In the genomic region with DNA sequence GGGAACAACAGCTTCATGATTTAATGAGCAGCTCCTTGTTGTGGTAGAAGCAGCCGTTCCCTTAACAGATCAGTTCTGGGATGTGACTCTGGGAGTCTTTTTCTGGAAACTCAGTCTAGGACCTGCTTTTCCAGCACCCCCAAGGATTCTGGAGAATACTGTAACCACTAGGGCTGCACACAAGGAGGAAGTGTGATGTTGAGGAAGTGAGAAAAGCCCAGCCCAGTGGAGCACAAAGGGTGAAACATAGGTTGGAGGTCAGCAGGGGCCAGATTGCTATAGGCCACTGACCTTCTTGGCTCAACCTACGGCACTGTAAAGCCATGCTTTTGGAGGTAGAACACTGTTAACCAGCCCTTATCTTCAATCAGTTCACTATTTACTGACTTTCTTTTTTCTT, we compare ENCODE assay signal across 17 cellular contexts. TPM values are rescaled to one million over a fixed set of nuclear protein-coding genes. Genes with fewer than 3 reads are reported as not detected.
DNase-seq lines count a peak whose midpoint lies in the region; ATAC-seq and TF ChIP-seq lines count a peak whose summit lies in the region.
"Had no signal": no experiment of that assay in that cellular context is flagged by ENCODE, and none has a peak within 500 bp of the region (broad histone marks: within the 10 kb centered on the region; RNA-seq: fewer than 3 reads in every experiment).

No MANE protein-coding gene starts in this region.

- H3K36me3 Mint-ChIP-seq in CD14-positive monocyte (peaks cover 0 to 3% of the 10 kb centered on the region in 2 donors), T-helper 17 cell (ENCODE audit: low read depth) (no peaks in the 10 kb centered on the region)
- H3K36me3 Mint-ChIP-seq: activated naive CD8-positive, alpha-beta T cell; mesothelial cell of epicardium had no signal

- peaks cover 0 to 15% (median 9%) of the 10 kb centered on the region in 7 donors for H3K9me3 Mint-ChIP-seq in CD14-positive monocyte
- H3K9me3 Mint-ChIP-seq: mesothelial cell of epicardium had no signal

- no peak overlapping the region for H3K27ac ChIP-seq in lower lobe of right lung

- H3K4me3 Mint-ChIP-seq in CD14-positive monocyte (peak overlapping the region in 1 of 2 donors; percentile 65), T-helper 17 cell (no peak overlapping the region)
- H3K4me3 Mint-ChIP-seq: activated naive CD8-positive, alpha-beta T cell; mesothelial cell of epicardium; T-helper 1 cell treated with Interleukin-12 subunit alpha and Interleukin-12 subunit beta and Interleukin-4 antibody, amounts not matched to agents 30 μg/mL and 1 μg/mL, for 36 hours had no signal

- H3K4me1 Mint-ChIP-seq in CD14-positive monocyte (peaks cover 33% of the 10 kb centered on the region), T-helper 17 cell (peaks cover 20% of the 10 kb centered on the region)

- H3K27me3 Mint-ChIP-seq in CD14-positive monocyte (ENCODE audit: low read depth in 3 of 3), result peaks cover 9 to 26% (median 14%) of the 10 kb centered on the region in 3 donors
- H3K27me3 Mint-ChIP-seq in T-helper 17 cell, result peaks cover 14% of the 10 kb centered on the region

- H3K27me3 ChIP-seq in lower lobe of right lung (ENCODE audit: low read depth), result no peaks in the 10 kb centered on the region

- H3K4me1 ChIP-seq in lower lobe of right lung, result peaks cover 10% of the 10 kb centered on the region

- intact Hi-C loops in CD14-positive monocyte (cut with micrococcal nuclease) (no loop called here), lower lobe of right lung (cut with DNase I) (no loop called here)

- H3K9me3 ChIP-seq in T-helper 17 cell (ENCODE audit: control insufficient read depth, low read length, poor library complexity, severe bottlenecking) (no peaks in the 10 kb centered on the region), lower lobe of right lung (no peaks in the 10 kb centered on the region)

- TF ChIP-seq CTCF in CD14-positive monocyte (IDR thresholded peaks at IDR 0.05) (no peak), GM20000 (IDR thresholded peaks at IDR 0.05; ENCODE audit: extremely low read depth, missing control alignments) (no peak), lower lobe of right lung (IDR thresholded peaks at IDR 0.05) (no peak)

- no peaks in the 10 kb centered on the region for H3K36me3 ChIP-seq in lower lobe of right lung

- DNase-seq in CD14-positive monocyte (ENCODE audit: low spot score) (no peak), GM20000 (ENCODE audit: low spot score) (peak; percentile 46), T-helper 17 cell (no peak), lower lobe of right lung (no peak), NCI-H69 (lab: John Stamatoyannopoulos, UW) (no peak)
- DNase-seq: GOT3; stimulated activated naive CD4-positive, alpha-beta T cell treated with Interleukin-2 at 50 U/mL for 16 hours had no signal

- ATAC-seq in T-helper 17 cell (peak; percentile 35), lower lobe of right lung (peak; percentile 78 to 84), HG02642 (IDR thresholded peaks at IDR 0.05; ENCODE audit: poor library complexity, unreplicated experiment) (no peak), GM21723 (IDR thresholded peaks at IDR 0.05; ENCODE audit: unreplicated experiment) (no peak), GM21576 (IDR thresholded peaks at IDR 0.05; ENCODE audit: unreplicated experiment) (no peak)

- H3K27ac Mint-ChIP-seq in CD14-positive monocyte (peak overlapping the region in 4 of 7 donors; percentile 23 to 77 (median 55)), T-helper 17 cell (no peak overlapping the region)
- H3K27ac Mint-ChIP-seq: activated naive CD8-positive, alpha-beta T cell; mesothelial cell of epicardium; T-helper 1 cell treated with Interleukin-12 subunit alpha and Interleukin-12 subunit beta and Interleukin-4 antibody, amounts not matched to agents 30 μg/mL and 1 μg/mL, for 36 hours had no signal

- H3K4me3 ChIP-seq in lower lobe of right lung, result no peak overlapping the region

RNA-seq across cellular contexts. Expression of a gene that starts 10.1 kb away (rescaled TPM):
- polyA plus RNA-seq in CD14-positive monocyte, result not detected
- total RNA-seq in T-helper 17 cell (not detected), lower lobe of right lung (7.4 TPM)
- total RNA-seq: NCI-H460 had no signal

RNA-seq across cellular contexts. Expression of a gene that starts 59.5 kb away (rescaled TPM):
- under 1 TPM in 1 of 2 donors, not detected in 1; 0.08 TPM for polyA plus RNA-seq in CD14-positive monocyte
- total RNA-seq in T-helper 17 cell, result not detected
- total RNA-seq in lower lobe of right lung, result 0.27 TPM
- total RNA-seq: mesothelial cell of epicardium, NCI-H460, omental fat pad, skeletal muscle tissue, urinary bladder had no signal
- polyA plus RNA-seq: urinary bladder had no signal

Comparison
In these comparisons a context has a peak if more than half of its experiments do, and no peak if none do; other contexts are left out.
1. ATAC-seq: peak in T-helper 17 cell (single experiment) and lower lobe of right lung (2 of 2); none in HG02642 (single experiment), GM21723 (single experiment) and GM21576 (single experiment).